1 cellular context compared by ENCODE assay signal in the genomic region with DNA sequence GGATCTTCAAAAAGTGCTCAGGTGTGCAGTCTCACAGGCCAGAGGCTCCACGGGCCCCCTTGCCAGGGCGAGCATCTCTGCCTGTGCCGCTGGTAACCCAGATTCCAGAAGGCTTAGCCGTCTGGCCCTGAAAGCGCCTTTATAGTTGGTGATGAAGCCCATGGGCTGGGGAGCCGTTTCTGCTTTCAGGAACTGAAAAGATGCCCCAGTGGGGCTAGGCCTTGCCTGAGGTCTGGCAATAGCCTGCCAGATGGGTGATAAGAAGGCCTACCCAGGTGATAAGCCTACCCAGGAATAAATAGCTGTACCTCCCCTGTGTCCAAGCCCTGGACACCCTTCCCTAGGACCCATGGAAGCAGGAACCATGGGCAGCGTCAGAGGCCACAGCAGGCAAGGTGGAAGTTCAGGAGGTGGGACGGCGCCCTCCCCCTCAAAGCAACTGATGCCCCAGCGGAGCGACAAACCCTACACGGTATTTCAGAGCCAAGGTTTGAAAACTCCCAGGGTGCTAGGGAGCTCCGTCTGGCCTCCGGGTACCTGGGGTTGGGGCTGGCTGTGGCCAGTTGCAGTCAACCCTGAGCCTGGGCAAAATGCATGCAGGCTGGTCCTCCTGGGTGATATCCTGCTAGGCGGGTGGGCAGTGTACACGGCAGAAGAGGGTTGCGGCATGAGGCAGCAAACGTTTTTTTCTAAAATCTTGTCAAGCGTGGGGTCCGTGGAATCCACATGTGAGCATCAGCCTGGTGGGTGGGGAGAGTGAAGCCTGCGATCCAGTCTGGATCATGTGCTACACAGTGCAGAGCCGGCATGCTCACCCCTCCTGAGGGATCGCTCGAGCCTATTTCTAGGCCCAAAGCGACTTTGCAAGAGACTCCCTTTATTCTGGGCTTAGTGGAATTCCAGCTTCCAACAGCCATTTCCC.
TF ChIP-seq lines count a peak whose summit lies in the region.

No MANE protein-coding gene starts in this region.

TF ChIP-seq in H1, 55 proteins besides CTCF, POLR2A, EP300 and RAD21:
- TF ChIP-seq PHF8 (conservative IDR thresholded peaks at IDR 0.05; ENCODE audit: low read depth, low read length) (no peak), ASH2L (IDR thresholded peaks at IDR 0.05; ENCODE audit: low read length) (peak; percentile 47), JUND (IDR thresholded peaks at IDR 0.05; ENCODE audit: low read length) (no peak), HDAC6 (IDR thresholded peaks at IDR 0.05; ENCODE audit: low read depth, low read length) (no peak)
